Comparison of ENCODE assay signal across 18 cellular contexts in genomic region chr10:26509311-26509710, GRCh38.
DNase-seq lines count a peak whose midpoint lies in the region; ATAC-seq and TF ChIP-seq lines count a peak whose summit lies in the region.
"Had no signal": no experiment of that assay in that cellular context is flagged by ENCODE, and none has a peak within 500 bp of the region (broad histone marks: within the 10 kb centered on the region; RNA-seq: fewer than 3 reads in every experiment).

No MANE protein-coding gene starts in this region.

- H3K4me1 Mint-ChIP-seq in CD4-positive, alpha-beta T cell (ENCODE audit: low read depth): peaks cover 31% of the 10 kb centered on the region
- peaks cover 12 to 26% (median 24%) of the 10 kb centered on the region in 3 donors for H3K4me1 Mint-ChIP-seq in CD8-positive, alpha-beta memory T cell
- peaks cover 17% of the 10 kb centered on the region for H3K4me1 Mint-ChIP-seq in T-helper 17 cell
- peaks cover 0 to 40% (median 24%) of the 10 kb centered on the region in 7 donors for H3K4me1 Mint-ChIP-seq in naive thymus-derived CD4-positive, alpha-beta T cell

- CTCF ChIA-PET in CD4-positive, alpha-beta T cell (lab: Charles Lee): no interaction called here
- CTCF ChIA-PET in CD8-positive, alpha-beta memory T cell (lab: Charles Lee): interaction anchor here (0.6 kb wide), 1 partner anchor 320 kb away, joined by 3 read pairs; no protein-coding TSS in a partner anchor
- CTCF ChIA-PET in naive thymus-derived CD4-positive, alpha-beta T cell (lab: Charles Lee): no interaction called here

- DNase-seq in CD4-positive, alpha-beta T cell: no peak
- DNase-seq in CD8-positive, alpha-beta memory T cell: no peak
- no peak for DNase-seq in T-helper 17 cell
- no peak for DNase-seq in naive thymus-derived CD4-positive, alpha-beta T cell
- no peak for DNase-seq in NCI-H226
- no peak for DNase-seq in iPS-NIHi7 (ENCODE audit: extremely low spot score)
- DNase-seq in NCI-H748 treated with DMSO at 0.1 percent for 48 hours (lab: John Stamatoyannopoulos, UW): no peak
- DNase-seq: IMR-90, Kasumi-1, MV-4-11, NCI-H1417, NCI-H1930, NCI-H2171, NCI-H446 treated with DMSO at 0.1 percent for 48 hours, NCI-H774, PC-9, SW 1271 had no signal

- H3K27me3 ChIP-seq in CD4-positive, alpha-beta T cell (ENCODE audit: control insufficient read depth, insufficient read depth, low read length): no peaks in the 10 kb centered on the region
- no peaks in the 10 kb centered on the region for H3K27me3 ChIP-seq in CD8-positive, alpha-beta memory T cell (ENCODE audit: insufficient read depth, low read length, poor library complexity, severe bottlenecking)
- H3K27me3 ChIP-seq in naive thymus-derived CD4-positive, alpha-beta T cell (ENCODE audit: control insufficient read depth in 2 of 2, insufficient read depth in 2 of 2, low read length in 2 of 2): no peaks in the 10 kb centered on the region
- H3K27me3 ChIP-seq: SJSA1 had no signal

- no peak for ATAC-seq in CD4-positive, alpha-beta T cell (ENCODE audit: poor library complexity)
- ATAC-seq in T-helper 17 cell: no peak
- ATAC-seq in naive thymus-derived CD4-positive, alpha-beta T cell: no peak

- no peak overlapping the region for H3K4me3 Mint-ChIP-seq in CD4-positive, alpha-beta T cell
- peak overlapping the region in 1 of 7 donors; percentile 24 for H3K4me3 Mint-ChIP-seq in CD8-positive, alpha-beta memory T cell
- H3K4me3 Mint-ChIP-seq in T-helper 17 cell: no peak overlapping the region
- no peak overlapping the region for H3K4me3 Mint-ChIP-seq in naive thymus-derived CD4-positive, alpha-beta T cell

- intact Hi-C loops in CD4-positive, alpha-beta T cell (cut with DNase I, micrococcal nuclease): no loop called here
- intact Hi-C loops in naive thymus-derived CD4-positive, alpha-beta T cell (cut with micrococcal nuclease): no loop called here

- H3K27ac ChIP-seq in CD4-positive, alpha-beta T cell (ENCODE audit: low read depth, low read length): no peak overlapping the region
- no peak overlapping the region for H3K27ac ChIP-seq in CD8-positive, alpha-beta memory T cell (ENCODE audit: low read depth, low read length)
- no peak overlapping the region for H3K27ac ChIP-seq in naive thymus-derived CD4-positive, alpha-beta T cell (ENCODE audit: low read depth, low read length)
- H3K27ac ChIP-seq: PC-9, SJSA1 had no signal

- H3K27ac Mint-ChIP-seq in CD4-positive, alpha-beta T cell: peak overlapping the region; percentile 38
- H3K27ac Mint-ChIP-seq in CD8-positive, alpha-beta memory T cell: peak overlapping the region in 7 of 8 donors; percentile 8 to 80 (median 38)
- H3K27ac Mint-ChIP-seq in T-helper 17 cell: peak overlapping the region; percentile 19
- H3K27ac Mint-ChIP-seq in naive thymus-derived CD4-positive, alpha-beta T cell: peak overlapping the region in 5 of 9 donors; percentile 45 to 75 (median 55)

- POLR2A ChIA-PET in CD4-positive, alpha-beta T cell (lab: Charles Lee): interaction anchor here (0.7 kb wide), 1 partner anchor 66 kb away, joined by 3 read pairs; no protein-coding TSS in a partner anchor
- POLR2A ChIA-PET in CD8-positive, alpha-beta memory T cell (lab: Charles Lee): no interaction called here
- POLR2A ChIA-PET in naive thymus-derived CD4-positive, alpha-beta T cell (lab: Charles Lee): no interaction called here

- H3K9me3 Mint-ChIP-seq in CD4-positive, alpha-beta T cell: no peaks in the 10 kb centered on the region
- H3K9me3 Mint-ChIP-seq in CD8-positive, alpha-beta memory T cell: peaks cover 0 to 3% (median 0%) of the 10 kb centered on the region in 5 donors
- H3K9me3 Mint-ChIP-seq in naive thymus-derived CD4-positive, alpha-beta T cell: peaks cover 0 to 5% (median 0%) of the 10 kb centered on the region in 11 donors

- no peaks in the 10 kb centered on the region for H3K27me3 Mint-ChIP-seq in CD4-positive, alpha-beta T cell
- H3K27me3 Mint-ChIP-seq in CD8-positive, alpha-beta memory T cell: no peaks in the 10 kb centered on the region
- no peaks in the 10 kb centered on the region for H3K27me3 Mint-ChIP-seq in T-helper 17 cell
- H3K27me3 Mint-ChIP-seq in naive thymus-derived CD4-positive, alpha-beta T cell: no peaks in the 10 kb centered on the region

- no peaks in the 10 kb centered on the region for H3K4me1 ChIP-seq in CD8-positive, alpha-beta memory T cell (ENCODE audit: insufficient read depth, low read length)
- H3K4me1 ChIP-seq in naive thymus-derived CD4-positive, alpha-beta T cell (ENCODE audit: control insufficient read depth in 2 of 2, insufficient read depth in 2 of 2, low read length in 2 of 2): no peaks in the 10 kb centered on the region
- H3K4me1 ChIP-seq: SJSA1 had no signal

- H3K36me3 Mint-ChIP-seq in CD4-positive, alpha-beta T cell (ENCODE audit: low read depth): peaks cover 94% of the 10 kb centered on the region
- H3K36me3 Mint-ChIP-seq in CD8-positive, alpha-beta memory T cell: peaks cover 48 to 88% (median 55%) of the 10 kb centered on the region in 3 donors
- H3K36me3 Mint-ChIP-seq in T-helper 17 cell (ENCODE audit: low read depth): peaks cover 23% of the 10 kb centered on the region
- H3K36me3 Mint-ChIP-seq in naive thymus-derived CD4-positive, alpha-beta T cell: peaks cover 47 to 89% (median 81%) of the 10 kb centered on the region in 5 donors

- no peak for TF ChIP-seq CTCF in CD4-positive, alpha-beta T cell (IDR thresholded peaks at IDR 0.05)

- H3K9me3 ChIP-seq in CD4-positive, alpha-beta T cell (ENCODE audit: control insufficient read depth, low read length): no peaks in the 10 kb centered on the region
- H3K9me3 ChIP-seq in CD8-positive, alpha-beta memory T cell (ENCODE audit: low read length): no peaks in the 10 kb centered on the region
- H3K9me3 ChIP-seq in T-helper 17 cell (ENCODE audit: control insufficient read depth, low read length, poor library complexity, severe bottlenecking): peaks cover 7% of the 10 kb centered on the region
- no peaks in the 10 kb centered on the region for H3K9me3 ChIP-seq in naive thymus-derived CD4-positive, alpha-beta T cell (ENCODE audit: control insufficient read depth in 2 of 3, low read length in 3 of 3)

- H3K4me3 ChIP-seq in CD8-positive, alpha-beta memory T cell (ENCODE audit: low read length): no peak overlapping the region
- no peak overlapping the region for H3K4me3 ChIP-seq in naive thymus-derived CD4-positive, alpha-beta T cell (ENCODE audit: low read length)
- H3K4me3 ChIP-seq: PC-9, SJSA1 had no signal

- peaks cover 54% of the 10 kb centered on the region for H3K36me3 ChIP-seq in CD8-positive, alpha-beta memory T cell (ENCODE audit: insufficient read depth, low read length)
- H3K36me3 ChIP-seq in naive thymus-derived CD4-positive, alpha-beta T cell (ENCODE audit: control insufficient read depth in 2 of 3, insufficient read depth in 3 of 3, low read length in 3 of 3): peaks cover 10 to 73% (median 22%) of the 10 kb centered on the region in 3 experiments
- H3K36me3 ChIP-seq: SJSA1 had no signal
